ENCODE assay signal across 1 cellular context in genomic region chr12:14810953-14811483, GRCh38.
TF ChIP-seq lines count a peak whose summit lies in the region.

No MANE protein-coding gene starts in this region.

TF ChIP-seq in H1, 55 proteins besides CTCF, POLR2A, EP300 and RAD21:
- TF ChIP-seq KDM1A (IDR thresholded peaks at IDR 0.05; ENCODE audit: borderline replicate concordance, low read length): no peak
- TF ChIP-seq PHF8 (conservative IDR thresholded peaks at IDR 0.05; ENCODE audit: low read depth, low read length): no peak
- TF ChIP-seq SP1 (IDR thresholded peaks at IDR 0.05; ENCODE audit: low read depth, low read length): no peak
- no peak for TF ChIP-seq SUZ12 (IDR thresholded peaks at IDR 0.05; ENCODE audit: low read length)
- TF ChIP-seq CBX8 (IDR thresholded peaks at IDR 0.05; ENCODE audit: borderline replicate concordance, low read depth, low read length): no peak
- no peak for TF ChIP-seq E2F6 (IDR thresholded peaks at IDR 0.05)
- no peak for TF ChIP-seq HDAC6 (IDR thresholded peaks at IDR 0.05; ENCODE audit: low read depth, low read length)
- TF ChIP-seq BACH1 (IDR thresholded peaks at IDR 0.05; ENCODE audit: low read length): no peak
- no peak for TF ChIP-seq GTF2F1 (IDR thresholded peaks at IDR 0.05; ENCODE audit: borderline replicate concordance, low read depth, low read length)
- TF ChIP-seq ZNF274 (IDR thresholded peaks at IDR 0.05; ENCODE audit: borderline replicate concordance, extremely low read depth, low read length): no peak
- TF ChIP-seq SIN3A (conservative IDR thresholded peaks at IDR 0.05 in 1 of 2, IDR thresholded peaks at IDR 0.05 in 1 of 2; ENCODE audit: low read depth in 1 of 2, low read length in 2 of 2): no peak
- no peak for TF ChIP-seq TAF7 (optimal IDR thresholded peaks at IDR 0.05; ENCODE audit: borderline replicate concordance, low read depth, low read length)
- TF ChIP-seq TEAD4 (IDR thresholded peaks at IDR 0.05; ENCODE audit: low read depth, low read length): no peak
- no peak for TF ChIP-seq BRCA1 (IDR thresholded peaks at IDR 0.05; ENCODE audit: low read depth, low read length)
- no peak for TF ChIP-seq SP4 (IDR thresholded peaks at IDR 0.05; ENCODE audit: low read length)
- TF ChIP-seq RFX5 (IDR thresholded peaks at IDR 0.05; ENCODE audit: borderline replicate concordance, low read depth, low read length): no peak
- no peak for TF ChIP-seq TBP (IDR thresholded peaks at IDR 0.05; ENCODE audit: low read depth, low read length)
- TF ChIP-seq ATF3 (IDR thresholded peaks at IDR 0.05; ENCODE audit: insufficient read depth, low read depth, low read length): no peak
- TF ChIP-seq YY1 (IDR thresholded peaks at IDR 0.05; ENCODE audit: low read depth, low read length): no peak
